In the genomic region with DNA sequence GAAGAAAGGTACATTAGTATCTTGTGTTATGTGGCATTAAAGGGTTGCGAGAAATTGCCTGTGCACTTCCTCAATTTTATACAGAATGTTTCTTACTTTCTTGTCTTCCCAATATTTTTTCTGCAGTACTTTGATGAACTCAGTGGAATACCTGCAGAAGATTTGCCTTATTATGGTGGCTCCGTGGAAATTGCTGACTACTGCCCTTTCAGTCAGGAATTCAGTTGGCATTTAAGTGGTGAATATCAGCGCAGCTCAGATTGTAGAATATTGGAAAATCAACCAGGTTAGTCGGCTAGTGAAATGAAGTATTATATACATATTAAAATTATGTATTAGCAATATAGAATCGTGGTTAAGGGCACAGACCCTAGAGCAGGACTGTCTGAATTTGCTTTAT, we compare ENCODE assay signal across 33 cellular contexts.
DNase-seq lines count a peak whose midpoint lies in the region; ATAC-seq, FAIRE-seq and TF ChIP-seq lines count a peak whose summit lies in the region.
"Had no signal": no experiment of that assay in that cellular context is flagged by ENCODE, and none has a peak within 500 bp of the region (broad histone marks: within the 10 kb centered on the region; RNA-seq: fewer than 3 reads in every experiment).

No MANE protein-coding gene starts in this region.

- no peaks in the 10 kb centered on the region for H3K4me1 ChIP-seq in HepG2 (ENCODE audit: insufficient read depth, low read length)
- no peaks in the 10 kb centered on the region for H3K4me1 ChIP-seq in right lobe of liver
- no peaks in the 10 kb centered on the region for H3K4me1 ChIP-seq in A549
- peaks cover 0 to 1% of the 10 kb centered on the region in 2 experiments; a peak in 3 of 5 replicates for H3K4me1 ChIP-seq in K562 (replicated peaks in 1 of 2; ENCODE audit: control insufficient read depth in 2 of 2, insufficient read depth in 2 of 2, low read length in 2 of 2)
- H3K4me1 ChIP-seq in GM23248 (ENCODE audit: insufficient read depth) = no peaks in the 10 kb centered on the region
- H3K4me1 ChIP-seq: BE2C, Caco-2 had no signal

- TF ChIP-seq RAD21 in HepG2 (CRISPR knock-in tag; IDR thresholded peaks at IDR 0.05) (no peak), A549 (conservative IDR thresholded peaks at IDR 0.05 in 1 of 2, IDR thresholded peaks at IDR 0.05 in 1 of 2) (no peak), K562 (CRISPR knock-in tag; conservative IDR thresholded peaks at IDR 0.05 in 1 of 2, IDR thresholded peaks at IDR 0.05 in 1 of 2) (no peak)

- no peaks in the 10 kb centered on the region for H3K79me2 ChIP-seq in HepG2 (ENCODE audit: insufficient read depth, low read length)
- no peaks in the 10 kb centered on the region for H3K79me2 ChIP-seq in K562 (ENCODE audit: control insufficient read depth, insufficient read depth, low read length)
- H3K79me2 ChIP-seq in GM23248 (ENCODE audit: insufficient read depth) = no peaks in the 10 kb centered on the region

- no peak for DNase-seq in HepG2 (ENCODE audit: low spot score)
- no peak for DNase-seq in right lobe of liver
- DNase-seq in A549 (ENCODE audit: low read depth in 1 of 2, low spot score in 1 of 2) = no peak
- no peak for DNase-seq in GM12891 (ENCODE audit: insufficient read length, low spot score)
- DNase-seq in K562 (ENCODE audit: extremely low read depth in 1 of 4, low spot score in 3 of 4) = no peak
- DNase-seq in mucosa of gallbladder (ENCODE audit: low spot score) = no peak
- no peak for DNase-seq in GM23248
- DNase-seq: 8988T; ACHN; AML-193; BE2C; C1 segment of cervical spinal cord; Caco-2; Calu3; CD4-positive, alpha-beta memory T cell; CD4-positive, alpha-beta T cell; CD4-positive, CD25-positive, alpha-beta regulatory T cell; CD8-positive, alpha-beta memory T cell; CD8-positive, alpha-beta T cell; COR-L47; DMS 273 treated with DMSO at 0.1 percent for 48 hours; DMS153; DMS53; DMS79; DMS79 treated with DMSO at 0.1 percent for 48 hours; DND-41; EL had no signal

- H3K27me3 ChIP-seq in HepG2 (ENCODE audit: control insufficient read depth in 1 of 2, insufficient read depth in 2 of 2, low read length in 2 of 2) (no peaks in the 10 kb centered on the region), right lobe of liver (no peaks in the 10 kb centered on the region), K562 (ENCODE audit: control insufficient read depth in 2 of 2, insufficient read depth in 2 of 2, low read length in 2 of 2) (no peaks in the 10 kb centered on the region), GM23248 (replicated peaks; ENCODE audit: insufficient read depth) (no peaks in the 10 kb centered on the region)
- H3K27me3 ChIP-seq: BE2C; BLaER1; BLaER1 treated with 17β-estradiol and CSF1 and Interleukin-3, amounts not matched to agents 10 nM and 100 nM had no signal

- H3K9me3 ChIP-seq in HepG2 (ENCODE audit: low read length) = no peaks in the 10 kb centered on the region
- H3K9me3 ChIP-seq in right lobe of liver = no peaks in the 10 kb centered on the region
- no peaks in the 10 kb centered on the region for H3K9me3 ChIP-seq in A549
- no peaks in the 10 kb centered on the region for H3K9me3 ChIP-seq in K562 (replicated peaks; ENCODE audit: control insufficient read depth, insufficient read depth, low read depth, low read length)
- H3K9me3 ChIP-seq in GM23248 (ENCODE audit: low read depth) = no peaks in the 10 kb centered on the region
- H3K9me3 ChIP-seq: BE2C; BLaER1; BLaER1 treated with 17β-estradiol and CSF1 and Interleukin-3, amounts not matched to agents 10 nM and 100 nM; Caco-2 had no signal

- no peak for ATAC-seq in HepG2
- ATAC-seq in right lobe of liver = no peak
- ATAC-seq in A549 = no peak
- ATAC-seq in K562 = no peak
- no peak for ATAC-seq in GM19452 (IDR thresholded peaks at IDR 0.05; ENCODE audit: unreplicated experiment)
- ATAC-seq: CD8-positive, alpha-beta T cell had no signal

- TF ChIP-seq POLR2A in HepG2 (IDR thresholded peaks at IDR 0.05; ENCODE audit: insufficient read depth in 1 of 2, low read depth in 2 of 2, low read length in 2 of 2) = no peak
- TF ChIP-seq POLR2A in right lobe of liver (IDR thresholded peaks at IDR 0.05) = no peak
- TF ChIP-seq POLR2A in A549 (IDR thresholded peaks at IDR 0.05; ENCODE audit: low read length) = no peak
- TF ChIP-seq POLR2A in GM12891 (IDR thresholded peaks at IDR 0.05; ENCODE audit: low read depth, low read length) = no peak
- TF ChIP-seq POLR2A in K562 (conservative IDR thresholded peaks at IDR 0.05) = no peak

- no peaks in the 10 kb centered on the region for H3K36me3 ChIP-seq in HepG2 (replicated peaks in 1 of 2; ENCODE audit: control insufficient read depth in 1 of 2, insufficient read depth in 2 of 2, low read length in 2 of 2)
- peaks cover 0 to 5% (median 1%) of the 10 kb centered on the region in 4 donors for H3K36me3 ChIP-seq in right lobe of liver
- H3K36me3 ChIP-seq in K562 (ENCODE audit: control insufficient read depth, insufficient read depth, low read length) = peaks cover 11% of the 10 kb centered on the region; the same call in 2 of the 3 replicates
- H3K36me3 ChIP-seq in GM23248 (ENCODE audit: low read depth) = no peaks in the 10 kb centered on the region
- H3K36me3 ChIP-seq: BE2C, BLaER1 had no signal

- H3K4me2 ChIP-seq in HepG2 (ENCODE audit: low read depth, low read length) = no peak overlapping the region
- H3K4me2 ChIP-seq in A549 = no peak overlapping the region
- H3K4me2 ChIP-seq in K562 (ENCODE audit: insufficient read depth, low read length) = no peak overlapping the region
- no peak overlapping the region for H3K4me2 ChIP-seq in GM23248 (ENCODE audit: unreplicated experiment)
- H3K4me2 ChIP-seq: BLaER1; BLaER1 treated with 17β-estradiol and CSF1 and Interleukin-3, amounts not matched to agents 10 nM and 100 nM had no signal

- TF ChIP-seq CTCF in HepG2 (CRISPR knock-in tag; IDR thresholded peaks at IDR 0.05) (no peak), right lobe of liver (IDR thresholded peaks at IDR 0.05) (no peak), A549 (IDR thresholded peaks at IDR 0.05) (no peak), K562 (IDR thresholded peaks at IDR 0.05 in 2 of 3, conservative IDR thresholded peaks at IDR 0.05 in 1 of 3; ENCODE audit: insufficient read depth in 2 of 3, low read depth in 1 of 3, low read length in 3 of 3) (no peak)

- H3K9me2 ChIP-seq in GM23248 (ENCODE audit: insufficient read depth) = no peaks in the 10 kb centered on the region

- CTCF ChIA-PET in HepG2 (lab: Yijun Ruan, JAX; ENCODE audit: low intra/inter-chr PET ratio, low total read pairs) (no interaction called here), A549 (lab: Yijun Ruan, JAX) (no interaction called here), K562 (lab: Yijun Ruan, JAX; ENCODE audit: low intra/inter-chr PET ratio) (interaction anchor here (0.5 kb wide), 1 partner anchor 228 kb away, joined by 4 read pairs; no protein-coding TSS in a partner anchor)

- POLR2A ChIA-PET in HepG2 (lab: Yijun Ruan, JAX) = no interaction called here
- POLR2A ChIA-PET in A549 (lab: Yijun Ruan, JAX) = no interaction called here
- POLR2A ChIA-PET in K562 (lab: Yijun Ruan, JAX) = no interaction called here

- H3K4me3 ChIP-seq in HepG2 (replicated peaks in 1 of 3; ENCODE audit: insufficient read depth in 1 of 3, low read depth in 2 of 3, low read length in 3 of 3) (no peak overlapping the region), right lobe of liver (no peak overlapping the region), A549 (no peak overlapping the region), K562 (no peak overlapping the region), GM23248 (no peak overlapping the region)
- H3K4me3 ChIP-seq: BLaER1; BLaER1 treated with 17β-estradiol and CSF1 and Interleukin-3, amounts not matched to agents 10 nM and 100 nM had no signal

- TF ChIP-seq EP300 in HepG2 (IDR thresholded peaks at IDR 0.05; ENCODE audit: low read depth in 2 of 2, low read length in 2 of 2) (no peak), HepG2 (CRISPR knock-in tag; IDR thresholded peaks at IDR 0.05; ENCODE audit: borderline replicate concordance) (no peak), A549 (IDR thresholded peaks at IDR 0.05) (no peak), K562 (IDR thresholded peaks at IDR 0.05; ENCODE audit: low read length) (no peak)

- no peaks in the 10 kb centered on the region for H3F3A ChIP-seq in GM23248 (ENCODE audit: insufficient read depth)

- no peaks in the 10 kb centered on the region for H4K20me1 ChIP-seq in HepG2 (ENCODE audit: insufficient read depth, low read length)
- no peaks in the 10 kb centered on the region for H4K20me1 ChIP-seq in K562 (replicated peaks; ENCODE audit: control insufficient read depth, insufficient read depth, low read length)
- H4K20me1 ChIP-seq in GM23248 (ENCODE audit: insufficient read depth) = no peaks in the 10 kb centered on the region
- H4K20me1 ChIP-seq: BLaER1; BLaER1 treated with 17β-estradiol and CSF1 and Interleukin-3, amounts not matched to agents 10 nM and 100 nM had no signal

- in situ Hi-C loops in HepG2 (cut with HindIII; ENCODE audit: extremely low pct_ligation_motif_present, low pct_unique_long_range_greater_than_20kb) (no loop called here), K562 (cut with MboI) (no loop called here), GM23248 (cut with MboI) (no loop called here)

- H3K9ac ChIP-seq in HepG2 (ENCODE audit: insufficient read depth, low read depth, low read length) = no peak overlapping the region
- no peak overlapping the region for H3K9ac ChIP-seq in K562 (ENCODE audit: insufficient read depth in 1 of 2, low read depth in 2 of 2, low read length in 2 of 2)
- H3K9ac ChIP-seq in GM23248 = no peak overlapping the region
- H3K9ac ChIP-seq: BLaER1; BLaER1 treated with 17β-estradiol and CSF1 and Interleukin-3, amounts not matched to agents 10 nM and 100 nM had no signal

- no TSS peak for BruUV-seq in HepG2 (replicated peaks; lab: Mats Ljungman, UMichigan)
- no TSS peak for BruUV-seq in K562 (replicated peaks; lab: Mats Ljungman, UMichigan)

- intact Hi-C loops in HepG2 (cut with micrococcal nuclease; ENCODE audit: unreplicated experiment) = no loop called here
- intact Hi-C loops in right lobe of liver (cut with DNase I) = no loop called here
- intact Hi-C loops in K562 (cut with micrococcal nuclease) = no loop called here

- H3K27ac ChIP-seq in HepG2 (ENCODE audit: extremely low read length, insufficient read depth, low read length) (no peak overlapping the region), right lobe of liver (no peak overlapping the region), A549 (no peak overlapping the region), K562 (ENCODE audit: extremely low read depth, low read depth, low read length) (no peak overlapping the region), GM23248 (no peak overlapping the region)
- H3K27ac ChIP-seq: 22Rv1; BLaER1; BLaER1 treated with 17β-estradiol and CSF1 and Interleukin-3, amounts not matched to agents 10 nM and 100 nM; C4-2B had no signal

- no peaks in the 10 kb centered on the region for H3K9me1 ChIP-seq in K562 (ENCODE audit: control insufficient read depth, insufficient read depth, low read length)

- no peak for FAIRE-seq in HepG2 (lab: Jason Lieb, UNC)
- no peak for FAIRE-seq in A549 (lab: Jason Lieb, UNC)
- no peak for FAIRE-seq in GM12891 (lab: Jason Lieb, UNC)
- no peak for FAIRE-seq in K562 (lab: Jason Lieb, UNC)
- FAIRE-seq: D721Med had no signal

- WGBS in HepG2 (ENCODE audit: low lambda C conversion rate) = 84% methylated on average over 5 of the region's 5 CpGs
- WGBS in right lobe of liver (ENCODE audit: insufficient coverage, low coverage, low lambda C conversion rate, missing lambda C conversion rate) = 86% methylated on average over 5 of the region's 5 CpGs
- WGBS in A549 (ENCODE audit: missing lambda C conversion rate) = 56% methylated on average over 5 of the region's 5 CpGs
- WGBS in K562 (ENCODE audit: insufficient coverage, low coverage, missing lambda C conversion rate) = 71% methylated on average over 5 of the region's 5 CpGs
- 60 to 66% methylated on average over 5 of the region's 5 CpGs for WGBS in GM23248 (ENCODE audit: low coverage in 1 of 2, low lambda C conversion rate in 2 of 2, missing lambda C conversion rate in 2 of 2), 2 experiments

- H2AFZ ChIP-seq in HepG2 (ENCODE audit: low read length) = no peak overlapping the region
- H2AFZ ChIP-seq in K562 (ENCODE audit: low read depth, low read length) = no peak overlapping the region
- no peak overlapping the region for H2AFZ ChIP-seq in GM23248

Comparison
In these comparisons a context has a peak if more than half of its experiments do, and no peak if none do; other contexts are left out.
1. Of the 241 proteins assayed by ChIP-seq in both HepG2 and K562: peak only in HepG2: MAFK; only in K562: none; in both: MAFF; in neither: 239.